In the genomic region with DNA sequence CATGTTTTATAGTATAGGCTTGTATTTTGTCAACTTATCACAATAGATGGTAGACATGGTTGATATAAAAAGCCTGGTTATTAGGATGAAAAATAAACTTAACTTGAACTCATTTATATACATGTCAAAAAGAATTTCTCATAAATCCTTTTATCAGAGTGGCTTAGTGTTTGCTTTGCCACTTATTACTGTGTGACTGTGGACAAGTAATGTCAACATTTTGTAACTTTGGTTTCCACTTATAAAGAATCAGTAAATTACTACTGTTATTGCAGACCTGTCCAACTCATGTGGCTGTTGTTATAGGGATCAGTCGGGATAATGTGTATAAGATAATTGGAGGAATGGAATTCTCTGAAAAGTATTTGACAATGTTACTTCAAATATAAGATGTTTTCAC, we compare ENCODE assay signal across 26 cellular contexts.
"Had no signal": no experiment of that assay in that cellular context is flagged by ENCODE, and none has a peak within 500 bp of the region (broad histone marks: within the 10 kb centered on the region; RNA-seq: fewer than 3 reads in every experiment).

No MANE protein-coding gene starts in this region.

- DNase-seq: naive thymus-derived CD8-positive, alpha-beta T cell; nephron progenitor cell; nucleus accumbens; ovary; posterior cingulate gyrus; psoas muscle; right cardiac atrium; right lobe of liver; sigmoid colon; small intestine; stimulated activated CD4-positive, alpha-beta T cell treated with anti-CD3 and anti-CD28 coated beads, Interleukin-15, amount 100 ng/mL, for 24 hours; stimulated activated CD4-positive, alpha-beta T cell treated with anti-CD3 and anti-CD28 coated beads, Interleukin-2, amount 100 ng/mL, for 24 hours; stimulated activated CD4-positive, alpha-beta T cell treated with anti-CD3 and anti-CD28 coated beads, Interleukin-2, amount 100 ng/mL, for 48 hours; stimulated activated CD4-positive, alpha-beta T cell treated with anti-CD3 and anti-CD28 coated beads, Interleukin-4, amount 100 ng/mL, for 24 hours; stimulated activated naive B cell treated with anti-CD40 and anti-IgM and Interleukin-4, amounts not matched to agents 10 μg/mL and 1 μg/mL and 100 μg/mL, for 72 hours; stimulated activated naive CD4-positive, alpha-beta T cell treated with Interleukin-2 at 50 U/mL for 16 hours; stomach; thyroid gland had no signal

- H3K27ac ChIP-seq: neutrophil, ovary, parathyroid adenoma, psoas muscle, right lobe of liver, sigmoid colon, stomach, thoracic aorta, thyroid gland, tibial nerve, vagina had no signal

- H3K4me3 ChIP-seq: ovary, psoas muscle, right lobe of liver, sigmoid colon, stomach, thoracic aorta, thyroid gland, tibial nerve, vagina had no signal

- H3K9me3 ChIP-seq: neutrophil, ovary, psoas muscle, right lobe of liver, sigmoid colon, thoracic aorta, thyroid gland, vagina had no signal

- ATAC-seq: naive thymus-derived CD8-positive, alpha-beta T cell; natural killer cell treated with Interleukin-12 subunit alpha and Interleukin-12 subunit beta and Interleukin-15 and Interleukin-18, amount 100 ng/mL, for 72 hours; psoas muscle; right cardiac atrium; right lobe of liver; stimulated activated effector memory CD8-positive, alpha-beta T cell treated with anti-CD3 and anti-CD28 coated beads, Interleukin-12 subunit alpha, Interleukin-12 subunit beta, amount 100 ng/mL, for 72 hours; stimulated activated naive B cell treated with anti-CD40 and anti-IgM and Interleukin-4, amounts not matched to agents 10 μg/mL and 1 μg/mL and 100 μg/mL, for 72 hours had no signal

- H3K4me1 ChIP-seq: parathyroid adenoma, psoas muscle, right lobe of liver, sigmoid colon, thyroid gland, tibial nerve, vagina had no signal

- H3K27me3 ChIP-seq: neutrophil, ovary, right lobe of liver, sigmoid colon, stomach, thyroid gland, tibial nerve, vagina had no signal

- H2AFZ ChIP-seq: parathyroid adenoma had no signal

- H3K36me3 ChIP-seq: neutrophil, ovary, right lobe of liver, sigmoid colon, stomach, thoracic aorta, thyroid gland, tibial nerve, vagina had no signal

- FAIRE-seq: urothelium cell line had no signal

- H3K79me2 ChIP-seq: parathyroid adenoma had no signal
